16 cellular contexts compared by ENCODE assay signal in the genomic region with DNA sequence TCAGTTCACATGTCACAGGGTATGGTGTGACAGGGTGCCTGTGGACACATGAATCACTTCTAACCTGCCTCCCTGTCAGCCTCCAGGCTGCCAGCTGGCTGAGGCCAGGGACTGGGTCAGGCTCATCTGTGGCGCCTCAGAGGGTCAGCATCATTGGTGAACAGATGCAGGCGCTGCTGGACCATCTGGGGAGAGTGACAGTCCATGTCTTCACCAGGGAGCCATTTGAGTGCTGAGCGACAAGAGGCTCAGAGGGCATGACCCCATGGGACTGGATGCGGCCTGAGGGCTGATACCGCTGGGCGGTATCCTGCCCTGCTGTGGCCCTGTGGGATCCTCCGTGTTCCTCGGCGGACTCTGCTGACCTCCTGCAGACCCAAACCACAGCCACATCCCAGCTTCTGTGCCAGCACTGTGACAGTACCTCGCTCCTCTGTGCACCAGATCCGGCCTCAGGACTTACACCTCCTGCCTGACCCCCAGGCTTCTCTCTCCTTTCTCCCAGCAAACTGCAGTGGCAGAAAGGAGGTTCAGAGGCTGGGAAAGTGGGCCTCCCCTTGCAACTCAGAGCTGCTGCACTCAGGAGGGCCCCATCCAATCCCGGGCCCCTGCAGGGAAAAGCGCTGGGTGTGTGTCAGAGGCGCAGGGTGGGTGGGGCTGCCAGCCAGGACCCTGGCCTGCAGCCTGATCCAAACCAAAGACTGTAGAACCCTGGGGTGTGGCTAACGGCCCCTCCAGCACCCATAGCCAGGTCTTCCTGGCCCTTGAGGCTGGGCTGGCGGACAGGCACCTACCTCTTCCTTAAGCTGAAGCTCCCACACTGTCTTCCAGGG. TPM values are rescaled to one million over a fixed set of nuclear protein-coding genes. Genes with fewer than 3 reads are reported as not detected.
DNase-seq lines count a peak whose midpoint lies in the region; ATAC-seq and TF ChIP-seq lines count a peak whose summit lies in the region.
"Had no signal": no experiment of that assay in that cellular context is flagged by ENCODE, and none has a peak within 500 bp of the region (broad histone marks: within the 10 kb centered on the region; RNA-seq: fewer than 3 reads in every experiment).

No MANE protein-coding gene starts in this region.

- H4K20me1 ChIP-seq in BLaER1 treated with 17β-estradiol and CSF1 and Interleukin-3, amounts not matched to agents 10 nM and 100 nM = no peaks in the 10 kb centered on the region; a peak in 2 of 22 replicates

- H3K4me3 ChIP-seq in BLaER1 treated with 17β-estradiol and CSF1 and Interleukin-3, amounts not matched to agents 10 nM and 100 nM = no peak overlapping the region
- no peak overlapping the region for H3K4me3 ChIP-seq in right atrium auricular region

- POLR2A ChIA-PET in MCF 10A (lab: Yijun Ruan, JAX) = interaction anchor here (0.6 to 3.7 kb wide), 7 partner anchors 10 to 71 kb away, joined by 3 to 35 read pairs (median 3); a partner anchor contains a TSS

- intact Hi-C loops in MCF 10A (cut with micrococcal nuclease) = no loop called here

- TF ChIP-seq CTCF in MCF 10A (IDR thresholded peaks at IDR 0.05; ENCODE audit: unreplicated experiment) = no peak
- no peak for TF ChIP-seq CTCF in right atrium auricular region (IDR thresholded peaks at IDR 0.05)

- H3K36me3 ChIP-seq in BLaER1 treated with 17β-estradiol and CSF1 and Interleukin-3, amounts not matched to agents 10 nM and 100 nM = peaks cover 26 to 67% (median 41%) of the 10 kb centered on the region in 11 experiments
- H3K36me3 ChIP-seq in right atrium auricular region = peaks cover 53% of the 10 kb centered on the region

- H3K9me3 ChIP-seq in BLaER1 treated with 17β-estradiol and CSF1 and Interleukin-3, amounts not matched to agents 10 nM and 100 nM (replicated peaks in 1 of 11) = no peaks in the 10 kb centered on the region
- H3K9me3 ChIP-seq in right atrium auricular region = no peaks in the 10 kb centered on the region

- H3K27me3 ChIP-seq in BLaER1 treated with 17β-estradiol and CSF1 and Interleukin-3, amounts not matched to agents 10 nM and 100 nM = no peaks in the 10 kb centered on the region
- no peaks in the 10 kb centered on the region for H3K27me3 ChIP-seq in right atrium auricular region

- peaks cover 4 to 16% (median 11%) of the 10 kb centered on the region in 10 experiments; a peak in 14 of 20 replicates for H3K4me1 ChIP-seq in BLaER1 treated with 17β-estradiol and CSF1 and Interleukin-3, amounts not matched to agents 10 nM and 100 nM
- peaks cover 0 to 23% of the 10 kb centered on the region in 2 donors for H3K4me1 ChIP-seq in right atrium auricular region

- H3K36me3 Mint-ChIP-seq in MCF 10A (ENCODE audit: insufficient read depth, unreplicated experiment) = peaks cover 73% of the 10 kb centered on the region
- H3K36me3 Mint-ChIP-seq in stimulated activated effector memory CD8-positive, alpha-beta T cell treated with anti-CD3 and anti-CD28 coated beads, Interleukin-12 subunit alpha, Interleukin-12 subunit beta, amount 100 ng/mL, for 72 hours = peaks cover 27% of the 10 kb centered on the region

- peak overlapping the region in 1 of 11 experiments; percentile 12; a peak in 1 of 22 replicates for H3K27ac ChIP-seq in BLaER1 treated with 17β-estradiol and CSF1 and Interleukin-3, amounts not matched to agents 10 nM and 100 nM
- H3K27ac ChIP-seq in right atrium auricular region = peak overlapping the region; percentile 28 to 58

- H3K9ac ChIP-seq in BLaER1 treated with 17β-estradiol and CSF1 and Interleukin-3, amounts not matched to agents 10 nM and 100 nM = peak overlapping the region in 7 of 11 experiments; percentile 9 to 35 (median 20); a peak in 4 of 22 replicates

- BruUV-seq in MCF 10A (replicated peaks; lab: Mats Ljungman, UMichigan) = TSS peak; percentile 12

- H3K27me3 Mint-ChIP-seq in MCF 10A (ENCODE audit: insufficient read depth, unreplicated experiment) = no peaks in the 10 kb centered on the region
- H3K27me3 Mint-ChIP-seq: activated naive CD8-positive, alpha-beta T cell treated with anti-CD3 and anti-CD28 coated beads, Interleukin-2, amount 10 ng/mL, durations not matched to agents 7 days and 5 days had no signal

- H3K27ac Mint-ChIP-seq in MCF 10A (ENCODE audit: low read depth, unreplicated experiment) = peak overlapping the region; percentile 70
- peak overlapping the region; percentile 78 for H3K27ac Mint-ChIP-seq in stimulated activated effector memory CD8-positive, alpha-beta T cell treated with anti-CD3 and anti-CD28 coated beads, Interleukin-12 subunit alpha, Interleukin-12 subunit beta, amount 100 ng/mL, for 72 hours
- H3K27ac Mint-ChIP-seq: activated naive CD8-positive, alpha-beta T cell treated with anti-CD3 and anti-CD28 coated beads, Interleukin-2, amount 10 ng/mL, durations not matched to agents 7 days and 5 days had no signal

- ATAC-seq in stimulated activated effector memory CD8-positive, alpha-beta T cell treated with anti-CD3 and anti-CD28 coated beads, Interleukin-12 subunit alpha, Interleukin-12 subunit beta, amount 100 ng/mL, for 72 hours = no peak
- ATAC-seq in GM21786 (IDR thresholded peaks at IDR 0.05; ENCODE audit: unreplicated experiment) (no peak), HG02938 (IDR thresholded peaks at IDR 0.05; ENCODE audit: unreplicated experiment) (no peak)

- H3K4me2 ChIP-seq in BLaER1 treated with 17β-estradiol and CSF1 and Interleukin-3, amounts not matched to agents 10 nM and 100 nM = peak overlapping the region in 5 of 11 experiments; percentile 15 to 34 (median 17); a peak in 8 of 22 replicates

- no peak overlapping the region for H3K4me3 Mint-ChIP-seq in MCF 10A (ENCODE audit: unreplicated experiment)
- no peak overlapping the region for H3K4me3 Mint-ChIP-seq in stimulated activated effector memory CD8-positive, alpha-beta T cell treated with anti-CD3 and anti-CD28 coated beads, Interleukin-12 subunit alpha, Interleukin-12 subunit beta, amount 100 ng/mL, for 72 hours
- H3K4me3 Mint-ChIP-seq: activated naive CD8-positive, alpha-beta T cell treated with anti-CD3 and anti-CD28 coated beads, Interleukin-2, amount 10 ng/mL, durations not matched to agents 7 days and 5 days; nephron had no signal

- peaks cover 7% of the 10 kb centered on the region for H3K4me1 Mint-ChIP-seq in MCF 10A (ENCODE audit: insufficient read depth, unreplicated experiment)
- H3K4me1 Mint-ChIP-seq in stimulated activated effector memory CD8-positive, alpha-beta T cell treated with anti-CD3 and anti-CD28 coated beads, Interleukin-12 subunit alpha, Interleukin-12 subunit beta, amount 100 ng/mL, for 72 hours = no peaks in the 10 kb centered on the region
- H3K4me1 Mint-ChIP-seq: nephron had no signal

- CTCF ChIA-PET in MCF 10A (lab: Yijun Ruan, JAX) = no interaction called here

- H3K9me3 Mint-ChIP-seq in MCF 10A (ENCODE audit: unreplicated experiment) = no peaks in the 10 kb centered on the region
- no peaks in the 10 kb centered on the region for H3K9me3 Mint-ChIP-seq in stimulated activated effector memory CD8-positive, alpha-beta T cell treated with anti-CD3 and anti-CD28 coated beads, Interleukin-12 subunit alpha, Interleukin-12 subunit beta, amount 100 ng/mL, for 72 hours
- H3K9me3 Mint-ChIP-seq: activated naive CD8-positive, alpha-beta T cell treated with anti-CD3 and anti-CD28 coated beads, Interleukin-2, amount 10 ng/mL, durations not matched to agents 7 days and 5 days; nephron had no signal

- DNase-seq in MCF 10A (ENCODE audit: unreplicated experiment) (no peak), right atrium auricular region (ENCODE audit: low spot score) (no peak), AML-193 (lab: John Stamatoyannopoulos, UW) (no peak), medulla oblongata (ENCODE audit: extremely low spot score) (no peak)
- no peak for DNase-seq in stimulated activated effector memory CD8-positive, alpha-beta T cell treated with anti-CD3 and anti-CD28 coated beads, Interleukin-12 subunit alpha, Interleukin-12 subunit beta, amount 100 ng/mL, for 72 hours (ENCODE audit: low spot score in 2 of 2)
- DNase-seq: activated CD8-positive, alpha-beta memory T cell treated with anti-CD3 and anti-CD28 coated beads, Interleukin-2, amount 50 U/mL, for 4 hours; activated naive CD8-positive, alpha-beta T cell treated with anti-CD3 and anti-CD28 coated beads, Interleukin-2, amount 10 ng/mL, durations not matched to agents 7 days and 5 days; H7; kidney; MM.1S; OCI-M1 had no signal

RNA-seq across cellular contexts. Expression of a gene that starts 10.2 kb away (rescaled TPM):
- total RNA-seq in MCF 10A (2022) (19.3 and 21.2 TPM in 2 replicates), right atrium auricular region (1 to 10 TPM; 3.7 to 5.3 TPM)

RNA-seq across cellular contexts. Expression of a gene that starts 10.9 kb away (rescaled TPM):
- total RNA-seq in MCF 10A (2022) (108 and 160 TPM in 2 replicates), right atrium auricular region (10 to 100 TPM; 30.7 to 32.9 TPM)

RNA-seq across cellular contexts. Expression of a gene that starts 23.2 kb away (rescaled TPM):
- total RNA-seq in MCF 10A (2022) (27.1 and 33.2 TPM in 2 replicates), right atrium auricular region (10 to 100 TPM; 15.2 to 15.6 TPM)

RNA-seq across cellular contexts. Expression of a gene that starts 23.4 kb away (rescaled TPM):
- 41.7 and 46.7 TPM in 2 replicates for total RNA-seq in MCF 10A (2022)
- 10 to 100 TPM; 23.3 to 26.6 TPM for total RNA-seq in right atrium auricular region

RNA-seq across cellular contexts. Expression of a gene that starts 35.2 kb away (rescaled TPM):
- total RNA-seq in MCF 10A (2022) (0.70 TPM in 1 of 2 replicates, not detected in the other), right atrium auricular region (1 to 10 TPM in 1 of 2 donors, not detected in 1; 3.5 TPM)
- total RNA-seq: frontal cortex, H7 had no signal
